ENCODE assay signal across 1 cellular context in the genomic region with DNA sequence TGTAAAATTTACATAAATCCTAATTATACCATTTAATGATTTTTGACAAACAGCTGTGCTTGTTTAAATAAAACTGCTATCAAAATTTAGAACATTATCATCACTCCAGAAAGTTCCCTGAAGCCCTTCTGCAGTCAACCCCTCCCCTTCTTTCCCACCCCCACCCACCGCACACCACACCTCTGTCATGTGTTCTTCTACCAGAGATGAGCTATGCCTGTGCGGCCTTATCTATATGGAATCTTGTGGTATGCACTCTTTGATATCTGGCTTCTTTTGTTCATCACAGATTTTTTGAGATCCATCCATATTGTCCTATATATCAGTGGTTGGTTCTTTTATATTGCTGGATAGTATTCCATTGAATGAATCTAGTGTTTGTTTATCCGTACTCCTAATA.
TF ChIP-seq lines count a peak whose summit lies in the region.

No MANE protein-coding gene starts in this region.

TF ChIP-seq in HepG2, 621 proteins besides CTCF, POLR2A, EP300 and RAD21:
- TF ChIP-seq CBX2 (IDR thresholded peaks at IDR 0.05; ENCODE audit: low read depth, low read length), result no peak
- no peak for TF ChIP-seq CBX2 (CRISPR knock-in tag; IDR thresholded peaks at IDR 0.05; ENCODE audit: low read depth)
- TF ChIP-seq BRCA1 (CRISPR knock-in tag; IDR thresholded peaks at IDR 0.05), result no peak
- TF ChIP-seq ZNF460 (CRISPR knock-in tag; IDR thresholded peaks at IDR 0.05; ENCODE audit: borderline replicate concordance), result no peak
- no peak for TF ChIP-seq ZNF891 (CRISPR knock-in tag; IDR thresholded peaks at IDR 0.05)
- TF ChIP-seq NONO (IDR thresholded peaks at IDR 0.05), result no peak
- no peak for TF ChIP-seq NONO (CRISPR knock-in tag; conservative IDR thresholded peaks at IDR 0.05)
- no peak for TF ChIP-seq DNMT1 (CRISPR knock-in tag; IDR thresholded peaks at IDR 0.05)
- no peak for TF ChIP-seq ZNF607 (CRISPR knock-in tag; IDR thresholded peaks at IDR 0.05; ENCODE audit: borderline replicate concordance)
- no peak for TF ChIP-seq ZNF788 (CRISPR knock-in tag; IDR thresholded peaks at IDR 0.05; ENCODE audit: borderline replicate concordance)
- TF ChIP-seq, protein P1, sequence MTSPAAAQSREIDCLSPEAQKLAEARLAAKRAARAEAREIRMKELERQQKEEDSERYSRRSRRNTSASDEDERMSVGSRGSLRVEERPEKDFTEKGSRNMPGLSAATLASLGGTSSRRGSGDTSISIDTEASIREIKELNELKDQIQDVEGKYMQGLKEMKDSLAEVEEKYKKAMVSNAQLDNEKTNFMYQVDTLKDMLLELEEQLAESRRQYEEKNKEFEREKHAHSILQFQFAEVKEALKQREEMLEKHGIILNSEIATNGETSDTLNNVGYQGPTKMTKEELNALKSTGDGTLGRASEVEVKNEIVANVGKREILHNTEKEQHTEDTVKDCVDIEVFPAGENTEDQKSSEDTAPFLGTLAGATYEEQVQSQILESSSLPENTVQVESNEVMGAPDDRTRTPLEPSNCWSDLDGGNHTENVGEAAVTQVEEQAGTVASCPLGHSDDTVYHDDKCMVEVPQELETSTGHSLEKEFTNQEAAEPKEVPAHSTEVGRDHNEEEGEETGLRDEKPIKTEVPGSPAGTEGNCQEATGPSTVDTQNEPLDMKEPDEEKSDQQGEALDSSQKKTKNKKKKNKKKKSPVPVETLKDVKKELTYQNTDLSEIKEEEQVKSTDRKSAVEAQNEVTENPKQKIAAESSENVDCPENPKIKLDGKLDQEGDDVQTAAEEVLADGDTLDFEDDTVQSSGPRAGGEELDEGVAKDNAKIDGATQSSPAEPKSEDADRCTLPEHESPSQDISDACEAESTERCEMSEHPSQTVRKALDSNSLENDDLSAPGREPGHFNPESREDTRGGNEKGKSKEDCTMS (CRISPR knock-in tag; conservative IDR thresholded peaks at IDR 0.05), result no peak
- no peak for TF ChIP-seq YEATS2 (CRISPR knock-in tag; IDR thresholded peaks at IDR 0.05; ENCODE audit: borderline replicate concordance)
- TF ChIP-seq TBX3 (IDR thresholded peaks at IDR 0.05; ENCODE audit: borderline replicate concordance), result no peak
- TF ChIP-seq, protein P2, sequence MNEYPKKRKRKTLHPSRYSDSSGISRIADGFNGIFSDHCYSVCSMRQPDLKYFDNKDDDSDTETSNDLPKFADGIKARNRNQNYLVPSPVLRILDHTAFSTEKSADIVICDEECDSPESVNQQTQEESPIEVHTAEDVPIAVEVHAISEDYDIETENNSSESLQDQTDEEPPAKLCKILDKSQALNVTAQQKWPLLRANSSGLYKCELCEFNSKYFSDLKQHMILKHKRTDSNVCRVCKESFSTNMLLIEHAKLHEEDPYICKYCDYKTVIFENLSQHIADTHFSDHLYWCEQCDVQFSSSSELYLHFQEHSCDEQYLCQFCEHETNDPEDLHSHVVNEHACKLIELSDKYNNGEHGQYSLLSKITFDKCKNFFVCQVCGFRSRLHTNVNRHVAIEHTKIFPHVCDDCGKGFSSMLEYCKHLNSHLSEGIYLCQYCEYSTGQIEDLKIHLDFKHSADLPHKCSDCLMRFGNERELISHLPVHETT (CRISPR knock-in tag; conservative IDR thresholded peaks at IDR 0.05), result no peak
- TF ChIP-seq GLI4 (CRISPR knock-in tag; IDR thresholded peaks at IDR 0.05; ENCODE audit: borderline replicate concordance), result no peak
- TF ChIP-seq GLMP (CRISPR knock-in tag; IDR thresholded peaks at IDR 0.05; ENCODE audit: borderline replicate concordance), result no peak
- no peak for TF ChIP-seq PBX2 (CRISPR knock-in tag; IDR thresholded peaks at IDR 0.05)
- TF ChIP-seq NR0B2 (CRISPR knock-in tag; IDR thresholded peaks at IDR 0.05), result no peak
